15 cellular contexts compared by ENCODE assay signal in the genomic region with DNA sequence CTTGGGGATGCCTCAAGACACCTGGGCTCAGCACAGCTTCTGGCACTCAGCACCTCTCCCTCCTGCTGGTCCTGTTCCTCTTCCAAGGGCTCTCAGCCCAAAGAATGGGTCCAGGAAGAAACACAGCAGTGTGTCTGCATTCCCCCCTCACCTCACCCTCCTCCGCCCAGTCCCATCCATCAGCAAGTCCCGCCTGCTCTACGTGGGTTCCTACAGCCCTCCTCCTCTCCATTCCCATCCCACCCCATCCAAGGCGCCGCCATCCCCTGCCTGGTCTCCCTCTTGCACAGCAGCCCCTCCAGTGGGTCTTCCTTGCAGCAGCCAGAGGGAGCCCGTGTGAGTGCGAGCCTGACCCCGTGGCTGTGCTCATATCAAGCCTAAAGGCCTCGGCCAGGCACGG. TPM values are rescaled to one million over a fixed set of nuclear protein-coding genes. Genes with fewer than 3 reads are reported as not detected.
DNase-seq lines count a peak whose midpoint lies in the region; ATAC-seq and TF ChIP-seq lines count a peak whose summit lies in the region.
"Had no signal": no experiment of that assay in that cellular context is flagged by ENCODE, and none has a peak within 500 bp of the region (broad histone marks: within the 10 kb centered on the region; RNA-seq: fewer than 3 reads in every experiment).

No MANE protein-coding gene starts in this region.

- H3K27ac ChIP-seq in BLaER1, result peak overlapping the region; percentile 55
- H3K27ac ChIP-seq in endodermal cell (ENCODE audit: low read depth, low read length), result no peak overlapping the region
- H3K27ac ChIP-seq in rectal smooth muscle tissue (ENCODE audit: low read depth, low read length), result peak overlapping the region; percentile 97

- H3K9ac ChIP-seq in BLaER1 (0 out of 2 replicates have a peak overlapping the region, but pooled peaks have one; percentile 47), endodermal cell (ENCODE audit: extremely low read depth, low read length, poor library complexity, severe bottlenecking) (no peak overlapping the region), rectal smooth muscle tissue (ENCODE audit: low read length) (no peak overlapping the region)

- peaks cover 1% of the 10 kb centered on the region for H3K27me3 Mint-ChIP-seq in endodermal cell (ENCODE audit: insufficient read depth)

- DNase-seq in endodermal cell (peak; percentile 62), NCI-H146 treated with DMSO at 0.1 percent for 48 hours (lab: John Stamatoyannopoulos, UW; ENCODE audit: unreplicated experiment) (no peak), NCI-H345 (lab: John Stamatoyannopoulos, UW) (no peak)
- DNase-seq: activated T-cell treated with anti-CD3 and anti-CD28 coated beads for 4 hours, anterior cingulate cortex, BE2C, NCI-H1092 treated with DMSO at 0.1 percent for 48 hours, NCI-H526, SHP77 had no signal

- no peaks in the 10 kb centered on the region for H3K9me3 Mint-ChIP-seq in endodermal cell

- H3K4me3 Mint-ChIP-seq in endodermal cell, result no peak overlapping the region

- ATAC-seq in HG02840 (IDR thresholded peaks at IDR 0.05; ENCODE audit: low FRiP score, unreplicated experiment), result peak; percentile 9
- ATAC-seq in GM18867 (IDR thresholded peaks at IDR 0.05; ENCODE audit: unreplicated experiment), result no peak
- ATAC-seq in GM18909 (IDR thresholded peaks at IDR 0.05; ENCODE audit: poor library complexity, unreplicated experiment), result no peak

- H3K4me1 ChIP-seq in BLaER1 (peaks cover 57% of the 10 kb centered on the region), endodermal cell (ENCODE audit: control insufficient read depth, insufficient read depth, low read length) (peaks cover 4% of the 10 kb centered on the region), rectal smooth muscle tissue (ENCODE audit: control insufficient read depth, insufficient read depth, low read length) (peaks cover 56% of the 10 kb centered on the region)

- 62 to 79% methylated on average over 9 to 10 of the region's 10 CpGs for WGBS in endodermal cell (ENCODE audit: insufficient coverage in 1 of 2, insufficient read length in 1 of 2), 2 experiments

- H3K36me3 Mint-ChIP-seq in endodermal cell (ENCODE audit: low read depth), result peaks cover 24% of the 10 kb centered on the region

- H3K27ac Mint-ChIP-seq in endodermal cell, result no peak overlapping the region

- no peak overlapping the region for H3K4me2 ChIP-seq in BLaER1

- H3K27me3 ChIP-seq in BLaER1 (no peaks in the 10 kb centered on the region), endodermal cell (ENCODE audit: control insufficient read depth, insufficient read depth, low read length, poor library complexity, severe bottlenecking) (no peaks in the 10 kb centered on the region), rectal smooth muscle tissue (ENCODE audit: control insufficient read depth, insufficient read depth, low read length) (no peaks in the 10 kb centered on the region)
- H3K27me3 ChIP-seq: BE2C had no signal

- no peaks in the 10 kb centered on the region for H3K9me3 ChIP-seq in BLaER1
- no peaks in the 10 kb centered on the region for H3K9me3 ChIP-seq in endodermal cell (ENCODE audit: control insufficient read depth, low read length)
- H3K9me3 ChIP-seq: BE2C had no signal

- H3K36me3 ChIP-seq in BLaER1, result peaks cover 97% of the 10 kb centered on the region
- H3K36me3 ChIP-seq in endodermal cell (ENCODE audit: control insufficient read depth, insufficient read depth, low read length), result peaks cover 37% of the 10 kb centered on the region
- peaks cover 10% of the 10 kb centered on the region for H3K36me3 ChIP-seq in rectal smooth muscle tissue (ENCODE audit: control insufficient read depth, insufficient read depth, low read length)

- no peak overlapping the region for H3K4me3 ChIP-seq in BLaER1
- H3K4me3 ChIP-seq in endodermal cell (ENCODE audit: low read length), result no peak overlapping the region
- H3K4me3 ChIP-seq in rectal smooth muscle tissue (ENCODE audit: low read length), result no peak overlapping the region
- H3K4me3 ChIP-seq: skin epidermis had no signal

- no peak for TF ChIP-seq CTCF in endodermal cell (conservative IDR thresholded peaks at IDR 0.05)

- peaks cover 23% of the 10 kb centered on the region for H3K4me1 Mint-ChIP-seq in endodermal cell

- H4K20me1 ChIP-seq in BLaER1, result peaks cover 95% of the 10 kb centered on the region

RNA-seq across cellular contexts. Expression of gene RPL26L1, which starts 52.3 kb away (rescaled TPM):
- total RNA-seq in endodermal cell, result 10 to 100 TPM; 56.7 to 60.0 TPM
- polyA plus RNA-seq in endodermal cell (2013, experiment 1 of 2), result 72.4 TPM
- 76.0 TPM for polyA plus RNA-seq in endodermal cell (2013, experiment 2 of 2)
